ENCODE assay signal across 7 cellular contexts in genomic region chr2:141524777-141525176, GRCh38.
"Had no signal": no experiment of that assay in that cellular context is flagged by ENCODE, and none has a peak within 500 bp of the region (broad histone marks: within the 10 kb centered on the region; RNA-seq: fewer than 3 reads in every experiment).

No MANE protein-coding gene starts in this region.

- FAIRE-seq: G401.6, GM12891, GM12892, GM18507, GM19239 had no signal

- DNase-seq: GDM1, GF-D8 had no signal
